Comparison of ENCODE assay signal across 8 cellular contexts in genomic region chr2:127857494-127857818, GRCh38. TPM values are rescaled to one million over a fixed set of nuclear protein-coding genes. Genes with fewer than 3 reads are reported as not detected.
DNase-seq lines count a peak whose midpoint lies in the region; ATAC-seq, FAIRE-seq and TF ChIP-seq lines count a peak whose summit lies in the region.

No MANE protein-coding gene starts in this region.

- TF ChIP-seq CTCF in HCT116 (IDR thresholded peaks at IDR 0.05 in 2 of 3, conservative IDR thresholded peaks at IDR 0.05 in 1 of 3; ENCODE audit: borderline replicate concordance in 1 of 3, insufficient read depth in 1 of 3, low read depth in 2 of 3, low read length in 2 of 3) (no peak), MCF 10A (IDR thresholded peaks at IDR 0.05; ENCODE audit: unreplicated experiment) (no peak), HepG2 (CRISPR knock-in tag; IDR thresholded peaks at IDR 0.05) (no peak), tibial artery (IDR thresholded peaks at IDR 0.05) (no peak)

- TF ChIP-seq POLR2A in HCT116 (IDR thresholded peaks at IDR 0.05; ENCODE audit: borderline replicate concordance, extremely low read depth, insufficient read depth, insufficient read length) (no peak), HepG2 (IDR thresholded peaks at IDR 0.05; ENCODE audit: insufficient read depth in 1 of 2, low read depth in 2 of 2, low read length in 2 of 2) (no peak)

- H3K36me3 ChIP-seq in HCT116 (ENCODE audit: control insufficient read depth in 1 of 2, insufficient read depth in 2 of 2, low read length in 2 of 2) (peaks cover 0 to 6% of the 10 kb centered on the region in 2 experiments; a peak in 1 of 4 replicates), NT2/D1 (ENCODE audit: insufficient read depth, insufficient read length, low read length) (peaks cover 24% of the 10 kb centered on the region), HepG2 (replicated peaks in 1 of 2; ENCODE audit: control insufficient read depth in 1 of 2, insufficient read depth in 2 of 2, low read length in 2 of 2) (peaks cover 7 to 21% of the 10 kb centered on the region in 2 experiments), tibial artery (peaks cover 0 to 8% (median 2%) of the 10 kb centered on the region in 3 donors)

- no peak for TF ChIP-seq RAD21 in HCT116 (IDR thresholded peaks at IDR 0.05; ENCODE audit: low read depth)
- no peak for TF ChIP-seq RAD21 in HepG2 (CRISPR knock-in tag; IDR thresholded peaks at IDR 0.05)

- DNase-seq in D341Med (ENCODE audit: low spot score) (peak; percentile 37), HCT116 (ENCODE audit: low read depth, low spot score) (no peak), NT2/D1 (ENCODE audit: low read depth, low spot score) (no peak), MCF 10A (ENCODE audit: unreplicated experiment) (peak; percentile 25), HepG2 (ENCODE audit: low spot score) (no peak), tibial artery (peak in 1 of 2 donors; percentile 33), superior temporal gyrus (ENCODE audit: extremely low spot score) (no peak)

- H3K79me2 ChIP-seq in HCT116 (ENCODE audit: insufficient read depth, low read length), result peaks cover 55% of the 10 kb centered on the region
- H3K79me2 ChIP-seq in HepG2 (ENCODE audit: insufficient read depth, low read length), result peaks cover 54% of the 10 kb centered on the region

- H3K9me2 ChIP-seq in HCT116 (ENCODE audit: insufficient read depth), result no peaks in the 10 kb centered on the region

- 0 out of 2 replicates have a peak, but pooled peaks cover 9% of the 10 kb centered on the region for H4K20me1 ChIP-seq in HCT116 (ENCODE audit: insufficient read depth)
- peaks cover 33% of the 10 kb centered on the region for H4K20me1 ChIP-seq in HepG2 (ENCODE audit: insufficient read depth, low read length)

- H3K9me3 ChIP-seq in HCT116 (ENCODE audit: control insufficient read depth in 1 of 2, insufficient read depth in 1 of 2, low read depth in 1 of 2, low read length in 2 of 2) (no peaks in the 10 kb centered on the region), NT2/D1 (ENCODE audit: insufficient read depth, low read length) (no peaks in the 10 kb centered on the region), HepG2 (ENCODE audit: low read length) (no peaks in the 10 kb centered on the region), tibial artery (no peaks in the 10 kb centered on the region)

- RAD21 ChIA-PET in HCT116 (lab: Charles Lee; ENCODE audit: low non-redundant PET in 1 of 2, low total read pairs in 2 of 2, uncharacterized antibody in 2 of 2, unreplicated experiment in 2 of 2), result no interaction called here

- H3K9me3 Mint-ChIP-seq in MCF 10A (ENCODE audit: unreplicated experiment), result no peaks in the 10 kb centered on the region

- TF ChIP-seq EP300 in HepG2 (IDR thresholded peaks at IDR 0.05; ENCODE audit: low read depth in 2 of 2, low read length in 2 of 2) (no peak; a peak in 1 of 4 replicates), HepG2 (CRISPR knock-in tag; IDR thresholded peaks at IDR 0.05; ENCODE audit: borderline replicate concordance) (no peak)

- H3K4me2 ChIP-seq in HCT116 (ENCODE audit: low read length) (peak overlapping the region; percentile 85), HepG2 (ENCODE audit: low read depth, low read length) (peak overlapping the region; percentile 93)

- peak overlapping the region; percentile 89 to 97 for H3K4me3 ChIP-seq in HCT116 (replicated peaks in 1 of 2; ENCODE audit: low read depth in 1 of 2, low read length in 2 of 2)
- peak overlapping the region; percentile 97 for H3K4me3 ChIP-seq in NT2/D1 (ENCODE audit: insufficient read length, low read depth)
- peak overlapping the region; percentile 97 to 99 (median 97) for H3K4me3 ChIP-seq in HepG2 (replicated peaks in 1 of 3; ENCODE audit: insufficient read depth in 1 of 3, low read depth in 2 of 3, low read length in 3 of 3)
- H3K4me3 ChIP-seq in tibial artery, result peak overlapping the region; percentile 79 to 98

- 1% methylated on average over 16 of the region's 16 CpGs for WGBS in HepG2 (ENCODE audit: low lambda C conversion rate)

- H3K4me1 ChIP-seq in HCT116 (ENCODE audit: control insufficient read depth in 1 of 2, insufficient read depth in 2 of 2, low read length in 2 of 2) (peaks cover 8 to 29% of the 10 kb centered on the region in 2 experiments; a peak in 3 of 4 replicates), NT2/D1 (ENCODE audit: insufficient read depth, insufficient read length) (peaks cover 5% of the 10 kb centered on the region), HepG2 (ENCODE audit: insufficient read depth, low read length) (peaks cover 56% of the 10 kb centered on the region), tibial artery (peaks cover 3 to 36% (median 25%) of the 10 kb centered on the region in 4 donors)

- intact Hi-C loops in HCT116 (cut with micrococcal nuclease), result no loop called here
- intact Hi-C loops in MCF 10A (cut with micrococcal nuclease), result loop anchor here (5.0 kb wide), 1 partner anchor 85 kb away; no protein-coding TSS in a partner anchor
- intact Hi-C loops in HepG2 (cut with micrococcal nuclease; ENCODE audit: unreplicated experiment), result no loop called here
- intact Hi-C loops in tibial artery (cut with DNase I; ENCODE audit: low total_unique reads), result loop anchor here (5.0 kb wide), 1 partner anchor 45 kb away; the partner anchor contains the start of gene WDR33

- no peaks in the 10 kb centered on the region for H3K27me3 Mint-ChIP-seq in MCF 10A (ENCODE audit: insufficient read depth, unreplicated experiment)

- peaks cover 29% of the 10 kb centered on the region for H3K36me3 Mint-ChIP-seq in MCF 10A (ENCODE audit: insufficient read depth, unreplicated experiment)

- POLR2A ChIA-PET in HCT116 (lab: Charles Lee), result no interaction called here
- POLR2A ChIA-PET in MCF 10A (lab: Yijun Ruan, JAX), result interaction anchor here (0.5 to 2.5 kb wide), 15 partner anchors 9 to 331 kb away, joined by 3 to 13 read pairs (median 3); partner anchors contain the start of genes IWS1, SFT2D3 and WDR33
- POLR2A ChIA-PET in HepG2 (lab: Yijun Ruan, JAX), result interaction anchor here (1.0 to 1.1 kb wide), 4 partner anchors 11 to 452 kb away, joined by 3 to 4 read pairs (median 4); no protein-coding TSS in a partner anchor

- H2AFZ ChIP-seq in HCT116 (ENCODE audit: low read depth, low read length, poor library complexity, severe bottlenecking), result no peak overlapping the region
- no peak overlapping the region for H2AFZ ChIP-seq in HepG2 (ENCODE audit: low read length)

- in situ Hi-C loops in HepG2 (cut with HindIII; ENCODE audit: extremely low pct_ligation_motif_present, low pct_unique_long_range_greater_than_20kb), result no loop called here

- ATAC-seq in HCT116 (peak; percentile 12; the same call in 1 of the 2 replicates), HepG2 (peak; percentile 13), GM21381 (IDR thresholded peaks at IDR 0.05; ENCODE audit: unreplicated experiment) (no peak)

- H3K4me1 Mint-ChIP-seq in MCF 10A (ENCODE audit: insufficient read depth, unreplicated experiment), result peaks cover 20% of the 10 kb centered on the region

- peak overlapping the region; percentile 85 for H3K27ac ChIP-seq in HCT116 (ENCODE audit: low read depth, low read length)
- H3K27ac ChIP-seq in HepG2 (ENCODE audit: extremely low read length, insufficient read depth, low read length), result peak overlapping the region; percentile 89
- peak overlapping the region; percentile 80 to 88 for H3K27ac ChIP-seq in tibial artery

- H3K9ac ChIP-seq in HCT116 (ENCODE audit: low read length) (peak overlapping the region; percentile 91), NT2/D1 (ENCODE audit: insufficient read length, low read depth) (peak overlapping the region; percentile 99), HepG2 (ENCODE audit: insufficient read depth, low read depth, low read length) (peak overlapping the region; percentile 96)

- FAIRE-seq in HepG2 (lab: Jason Lieb, UNC), result peak; percentile 39

- CTCF ChIA-PET in HCT116 (lab: Charles Lee), result no interaction called here
- CTCF ChIA-PET in MCF 10A (lab: Yijun Ruan, JAX), result interaction anchor here (0.6 to 1.3 kb wide), 8 partner anchors 8 to 241 kb away, joined by 3 to 6 read pairs (median 3); no protein-coding TSS in a partner anchor
- CTCF ChIA-PET in HepG2 (lab: Yijun Ruan, JAX; ENCODE audit: low intra/inter-chr PET ratio, low total read pairs), result no interaction called here

- BruUV-seq in HCT116 (replicated peaks; lab: Mats Ljungman, UMichigan), result no TSS peak
- TSS peak; percentile 56 for BruUV-seq in MCF 10A (replicated peaks; lab: Mats Ljungman, UMichigan)
- no TSS peak for BruUV-seq in HepG2 (replicated peaks; lab: Mats Ljungman, UMichigan)

- H3K27me3 ChIP-seq in HCT116 (ENCODE audit: insufficient read depth, low read length) (no peaks in the 10 kb centered on the region), NT2/D1 (ENCODE audit: insufficient read depth, insufficient read length) (no peaks in the 10 kb centered on the region), HepG2 (ENCODE audit: control insufficient read depth in 1 of 2, insufficient read depth in 2 of 2, low read length in 2 of 2) (no peaks in the 10 kb centered on the region; a peak in 1 of 5 replicates), tibial artery (no peaks in the 10 kb centered on the region)

- H3K4me3 Mint-ChIP-seq in MCF 10A (ENCODE audit: unreplicated experiment), result peak overlapping the region; percentile 85

- peak overlapping the region; percentile 87 for H3K27ac Mint-ChIP-seq in MCF 10A (ENCODE audit: low read depth, unreplicated experiment)

RNA-seq across cellular contexts. Expression of gene POLR2D, which starts 0.5 kb away (rescaled TPM):
- 61.4 TPM for total RNA-seq in HCT116 (2021; ENCODE audit: unreplicated experiment)
- polyA plus RNA-seq in HCT116 (2012), result 30.0 and 35.8 TPM in 2 replicates
- total RNA-seq in MCF 10A (2022), result 31.0 and 34.3 TPM in 2 replicates
- 46.8 and 73.9 TPM in 2 replicates for total RNA-seq in HepG2 (2016; rRNA removed; fragmentation: Illumina TruSeq; extraction: Trizol)
- 12.6 and 14.2 TPM in 2 replicates for total RNA-seq in HepG2 (2016; cell fraction: cytosol; rRNA removed; fragmentation: Illumina TruSeq; extraction: Trizol; ENCODE audit: low read depth)
- total RNA-seq in HepG2 (2016; cell fraction: insoluble cytoplasmic fraction; rRNA removed; fragmentation: Illumina TruSeq; extraction: Trizol), result 48.2 and 65.2 TPM in 2 replicates
- 60.9 and 67.5 TPM in 2 replicates for total RNA-seq in HepG2 (2016; cell fraction: membrane; rRNA removed; fragmentation: Illumina TruSeq; extraction: Trizol)
- total RNA-seq in HepG2 (2016; cell fraction: nucleus; rRNA removed; fragmentation: Illumina TruSeq; extraction: Trizol), result 22.2 and 26.9 TPM in 2 replicates
- polyA plus RNA-seq in HepG2 (2011; rRNA removed), result 22.3 and 26.9 TPM in 2 replicates
- polyA plus RNA-seq in HepG2 (2011; cell fraction: cytosol; rRNA removed), result 16.3 and 24.5 TPM in 2 replicates
- 8.2 and 10.7 TPM in 2 replicates for polyA plus RNA-seq in HepG2 (2011; cell fraction: nucleus; rRNA removed)
- polyA plus RNA-seq in HepG2 (2012), result 46.9 and 47.5 TPM in 2 replicates
- 27.4 and 35.8 TPM in 2 replicates for polyA plus RNA-seq in HepG2 (2016; cell fraction: cytosol; fragmentation: Illumina TruSeq; extraction: Trizol; ENCODE audit: low read depth)
- polyA plus RNA-seq in HepG2 (2016; cell fraction: insoluble cytoplasmic fraction; fragmentation: Illumina TruSeq; extraction: Trizol; ENCODE audit: low read depth), result 84.9 and 88.7 TPM in 2 replicates
- polyA plus RNA-seq in HepG2 (2016; cell fraction: membrane; fragmentation: Illumina TruSeq; extraction: Trizol; ENCODE audit: low read depth), result 69.2 and 75.1 TPM in 2 replicates
- polyA plus RNA-seq in HepG2 (2016; cell fraction: nucleus; fragmentation: Illumina TruSeq; extraction: Trizol; ENCODE audit: insufficient read depth, low read depth), result 54.7 and 59.0 TPM in 2 replicates
- polyA minus RNA-seq in HepG2 (2011; rRNA and poly(A)+ RNA removed; ENCODE audit: low replicate concordance), result 19.8 and 24.2 TPM in 2 replicates
- 14.4 and 17.2 TPM in 2 replicates for polyA minus RNA-seq in HepG2 (2011; cell fraction: cytosol; rRNA and poly(A)+ RNA removed)
- 12.0 and 12.3 TPM in 2 replicates for polyA minus RNA-seq in HepG2 (2011; cell fraction: nucleus; rRNA and poly(A)+ RNA removed)

RNA-seq across cellular contexts. Expression of gene AMMECR1L, which starts 28.3 kb away (rescaled TPM):
- 19.1 TPM for total RNA-seq in HCT116 (2021; ENCODE audit: unreplicated experiment)
- 14.8 and 15.2 TPM in 2 replicates for polyA plus RNA-seq in HCT116 (2012)
- 31.1 and 32.6 TPM in 2 replicates for total RNA-seq in MCF 10A (2022)
- total RNA-seq in HepG2 (2016; rRNA removed; fragmentation: Illumina TruSeq; extraction: Trizol), result 14.2 and 14.7 TPM in 2 replicates
- total RNA-seq in HepG2 (2016; cell fraction: cytosol; rRNA removed; fragmentation: Illumina TruSeq; extraction: Trizol; ENCODE audit: low read depth), result 2.6 and 2.9 TPM in 2 replicates
- total RNA-seq in HepG2 (2016; cell fraction: insoluble cytoplasmic fraction; rRNA removed; fragmentation: Illumina TruSeq; extraction: Trizol), result 13.0 and 14.1 TPM in 2 replicates
- 6.7 and 7.1 TPM in 2 replicates for total RNA-seq in HepG2 (2016; cell fraction: membrane; rRNA removed; fragmentation: Illumina TruSeq; extraction: Trizol)
- 15.6 and 17.6 TPM in 2 replicates for total RNA-seq in HepG2 (2016; cell fraction: nucleus; rRNA removed; fragmentation: Illumina TruSeq; extraction: Trizol)
- polyA plus RNA-seq in HepG2 (2011; rRNA removed), result 9.1 and 9.4 TPM in 2 replicates
- polyA plus RNA-seq in HepG2 (2011; cell fraction: cytosol; rRNA removed), result 7.3 and 10.9 TPM in 2 replicates
- 18.3 and 22.2 TPM in 2 replicates for polyA plus RNA-seq in HepG2 (2011; cell fraction: nucleus; rRNA removed)
- 13.3 and 16.8 TPM in 2 replicates for polyA plus RNA-seq in HepG2 (2012)
- polyA plus RNA-seq in HepG2 (2016; cell fraction: cytosol; fragmentation: Illumina TruSeq; extraction: Trizol; ENCODE audit: low read depth), result 0.83 and 0.85 TPM in 2 replicates
- 12.6 and 14.1 TPM in 2 replicates for polyA plus RNA-seq in HepG2 (2016; cell fraction: insoluble cytoplasmic fraction; fragmentation: Illumina TruSeq; extraction: Trizol; ENCODE audit: low read depth)
- polyA plus RNA-seq in HepG2 (2016; cell fraction: membrane; fragmentation: Illumina TruSeq; extraction: Trizol; ENCODE audit: low read depth), result 3.2 and 3.4 TPM in 2 replicates
- polyA plus RNA-seq in HepG2 (2016; cell fraction: nucleus; fragmentation: Illumina TruSeq; extraction: Trizol; ENCODE audit: insufficient read depth, low read depth), result 30.7 and 31.8 TPM in 2 replicates
- polyA minus RNA-seq in HepG2 (2011; rRNA and poly(A)+ RNA removed; ENCODE audit: low replicate concordance), result 10.4 and 15.8 TPM in 2 replicates
- polyA minus RNA-seq in HepG2 (2011; cell fraction: cytosol; rRNA and poly(A)+ RNA removed), result 9.9 and 11.5 TPM in 2 replicates
- 21.5 and 23.1 TPM in 2 replicates for polyA minus RNA-seq in HepG2 (2011; cell fraction: nucleus; rRNA and poly(A)+ RNA removed)

RNA-seq across cellular contexts. Expression of gene WDR33, which starts 46.5 kb away (rescaled TPM):
- total RNA-seq in HCT116 (2021; ENCODE audit: unreplicated experiment) (52.5 TPM), MCF 10A (2022) (46.7 and 50.0 TPM in 2 replicates), HepG2 (2016; rRNA removed; fragmentation: Illumina TruSeq; extraction: Trizol) (78.2 and 125 TPM in 2 replicates)
- polyA plus RNA-seq in HCT116 (2012), result 20.9 and 24.7 TPM in 2 replicates
- total RNA-seq in HepG2 (2016; cell fraction: cytosol; rRNA removed; fragmentation: Illumina TruSeq; extraction: Trizol; ENCODE audit: low read depth), result 29.3 and 31.3 TPM in 2 replicates
- total RNA-seq in HepG2 (2016; cell fraction: insoluble cytoplasmic fraction; rRNA removed; fragmentation: Illumina TruSeq; extraction: Trizol), result 75.2 and 121 TPM in 2 replicates
- total RNA-seq in HepG2 (2016; cell fraction: membrane; rRNA removed; fragmentation: Illumina TruSeq; extraction: Trizol), result 44.0 and 44.1 TPM in 2 replicates
- 116 and 120 TPM in 2 replicates for total RNA-seq in HepG2 (2016; cell fraction: nucleus; rRNA removed; fragmentation: Illumina TruSeq; extraction: Trizol)
- polyA plus RNA-seq in HepG2 (2011; rRNA removed), result 44.5 and 54.9 TPM in 2 replicates
- polyA plus RNA-seq in HepG2 (2011; cell fraction: cytosol; rRNA removed), result 21.2 and 32.4 TPM in 2 replicates
- 28.0 and 34.3 TPM in 2 replicates for polyA plus RNA-seq in HepG2 (2011; cell fraction: nucleus; rRNA removed)
- 37.7 and 54.6 TPM in 2 replicates for polyA plus RNA-seq in HepG2 (2012)
- polyA plus RNA-seq in HepG2 (2016; cell fraction: cytosol; fragmentation: Illumina TruSeq; extraction: Trizol; ENCODE audit: low read depth), result 19.8 and 20.7 TPM in 2 replicates
- polyA plus RNA-seq in HepG2 (2016; cell fraction: insoluble cytoplasmic fraction; fragmentation: Illumina TruSeq; extraction: Trizol; ENCODE audit: low read depth), result 83.7 and 90.3 TPM in 2 replicates
- polyA plus RNA-seq in HepG2 (2016; cell fraction: membrane; fragmentation: Illumina TruSeq; extraction: Trizol; ENCODE audit: low read depth), result 26.7 and 27.0 TPM in 2 replicates
- polyA plus RNA-seq in HepG2 (2016; cell fraction: nucleus; fragmentation: Illumina TruSeq; extraction: Trizol; ENCODE audit: insufficient read depth, low read depth), result 48.5 and 54.4 TPM in 2 replicates
- polyA minus RNA-seq in HepG2 (2011; rRNA and poly(A)+ RNA removed; ENCODE audit: low replicate concordance), result 27.8 and 38.2 TPM in 2 replicates
- polyA minus RNA-seq in HepG2 (2011; cell fraction: cytosol; rRNA and poly(A)+ RNA removed), result 44.9 and 48.5 TPM in 2 replicates
- polyA minus RNA-seq in HepG2 (2011; cell fraction: nucleus; rRNA and poly(A)+ RNA removed), result 188 and 197 TPM in 2 replicates

Comparison
In these comparisons a context has a peak if more than half of its experiments do, and no peak if none do; other contexts are left out.
1. DNase-seq: peak in D341Med (single experiment) and MCF 10A (single experiment); none in HCT116 (single experiment), NT2/D1 (single experiment), HepG2 (single experiment) and superior temporal gyrus (single experiment).
2. intact Hi-C loops: an anchor here in MCF 10A (5.0 kb wide) and tibial artery (5.0 kb wide); none called in HCT116 and HepG2.
3. Peak in every context shown above with its lines, with median percentiles within 50 percentile points of each other: H3K27ac ChIP-seq, H3K4me3 ChIP-seq and H3K9ac ChIP-seq.